26 cellular contexts compared by ENCODE assay signal in genomic region chr12:6457220-6457945, GRCh38. TPM values are rescaled to one million over a fixed set of nuclear protein-coding genes. Genes with fewer than 3 reads are reported as not detected.
DNase-seq lines count a peak whose midpoint lies in the region; ATAC-seq and TF ChIP-seq lines count a peak whose summit lies in the region.
"Had no signal": no experiment of that assay in that cellular context is flagged by ENCODE, and none has a peak within 500 bp of the region (broad histone marks: within the 10 kb centered on the region; RNA-seq: fewer than 3 reads in every experiment).

No MANE protein-coding gene starts in this region.

- H3K9ac ChIP-seq in DND-41 (ENCODE audit: low read depth, low read length), result no peak overlapping the region
- H3K9ac ChIP-seq: GM23248, SK-N-SH had no signal

- H3K36me3 ChIP-seq in DND-41 (ENCODE audit: insufficient read depth, low read length), result peaks cover 70% of the 10 kb centered on the region

- H3K4me2 ChIP-seq in DND-41 (ENCODE audit: insufficient read depth, low read length), result no peak overlapping the region
- H3K4me2 ChIP-seq: A549, SK-N-SH had no signal

- peaks cover 12% of the 10 kb centered on the region for H3K79me2 ChIP-seq in DND-41 (ENCODE audit: insufficient read depth, low read length)

- H4K20me1 ChIP-seq in DND-41 (ENCODE audit: insufficient read depth, low read length), result no peaks in the 10 kb centered on the region

- no peak overlapping the region for H2AFZ ChIP-seq in DND-41 (ENCODE audit: low read depth, low read length)
- H2AFZ ChIP-seq: GM23248 had no signal

- H3K27me3 ChIP-seq in DND-41 (ENCODE audit: insufficient read depth, low read length, poor library complexity), result no peaks in the 10 kb centered on the region
- H3K27me3 ChIP-seq: ascending aorta, pancreas had no signal

- ATAC-seq in DND-41 (ENCODE audit: insufficient read depth, low read depth), result no peak
- ATAC-seq in naive thymus-derived CD8-positive, alpha-beta T cell, result no peak
- no peak for ATAC-seq in HG03108 (IDR thresholded peaks at IDR 0.05; ENCODE audit: unreplicated experiment)
- ATAC-seq: left lobe of liver, mucosa of descending colon, Panc1, pancreas had no signal

- H3K9me3 ChIP-seq in DND-41 (ENCODE audit: insufficient read depth, low read length, severe bottlenecking), result no peaks in the 10 kb centered on the region
- H3K9me3 ChIP-seq: A549, ascending aorta, mucosa of descending colon, pancreas, SK-N-SH had no signal

- POLR2A ChIA-PET in naive thymus-derived CD8-positive, alpha-beta T cell (lab: Charles Lee), result interaction anchor here (0.9 to 25.3 kb wide), 7 partner anchors 8 to 131 kb away, joined by 3 to 1074 read pairs (median 5); partner anchors contain the start of genes CD27, TAPBPL and VAMP1

- peak overlapping the region; percentile 24 for H3K4me3 Mint-ChIP-seq in activated CD4-positive, alpha-beta T cell treated with anti-CD3 and anti-CD28 coated beads, Interleukin-2, amount 10 ng/mL, durations not matched to agents 24 days and 14 days
- peak overlapping the region; percentile 8 for H3K4me3 Mint-ChIP-seq in activated T-helper 1 cell treated with anti-CD3 and anti-CD28 coated beads, Interleukin-12 subunit alpha, Interleukin-12 subunit beta, Interleukin-2, Interleukin-4 antibody, amounts not matched to agents 30 ng/mL and 10 ng/mL and 1 ng/mL, durations not matched to agents 14 hours and 24 hours and 36 hours
- peak overlapping the region in 6 of 10 donors; percentile 22 to 42 (median 35) for H3K4me3 Mint-ChIP-seq in naive thymus-derived CD8-positive, alpha-beta T cell
- H3K4me3 Mint-ChIP-seq: type B pancreatic cell had no signal

- no peak for DNase-seq in activated CD4-positive, alpha-beta T cell treated with anti-CD3 and anti-CD28 coated beads, Interleukin-2, amount 10 ng/mL, durations not matched to agents 24 days and 14 days
- DNase-seq in activated CD4-positive, alpha-beta T cell treated with anti-CD3 and anti-CD28 coated beads, Interleukin-2, amount 50 U/mL, for 48 hours, result no peak
- no peak for DNase-seq in DND-41
- DNase-seq in activated T-helper 1 cell treated with anti-CD3 and anti-CD28 coated beads, Interleukin-12 subunit alpha, Interleukin-12 subunit beta, Interleukin-2, Interleukin-4 antibody, amounts not matched to agents 30 ng/mL and 10 ng/mL and 1 ng/mL, durations not matched to agents 14 hours and 24 hours and 36 hours (ENCODE audit: low spot score), result no peak
- DNase-seq in naive thymus-derived CD8-positive, alpha-beta T cell, result no peak
- no peak for DNase-seq in ureter (ENCODE audit: low spot score)
- no peak for DNase-seq in NCI-H524 (lab: John Stamatoyannopoulos, UW)
- DNase-seq: EL; foreskin melanocyte; GM23248; KG1; mucosa of descending colon; NCI-H1092; NCI-H774; pancreas; SK-N-SH; stimulated activated CD4-positive, alpha-beta T cell treated with anti-CD3 and anti-CD28 coated beads, Interleukin-4, amount 100 ng/mL, for 4 hours had no signal

- H3K27ac Mint-ChIP-seq in activated CD4-positive, alpha-beta T cell treated with anti-CD3 and anti-CD28 coated beads, Interleukin-2, amount 10 ng/mL, durations not matched to agents 24 days and 14 days, result peak overlapping the region; percentile 69
- H3K27ac Mint-ChIP-seq in activated T-helper 1 cell treated with anti-CD3 and anti-CD28 coated beads, Interleukin-12 subunit alpha, Interleukin-12 subunit beta, Interleukin-2, Interleukin-4 antibody, amounts not matched to agents 30 ng/mL and 10 ng/mL and 1 ng/mL, durations not matched to agents 14 hours and 24 hours and 36 hours, result peak overlapping the region; percentile 72
- peak overlapping the region; percentile 83 to 95 (median 86) for H3K27ac Mint-ChIP-seq in naive thymus-derived CD8-positive, alpha-beta T cell
- H3K27ac Mint-ChIP-seq: type B pancreatic cell had no signal

- TF ChIP-seq CTCF in DND-41 (IDR thresholded peaks at IDR 0.05; ENCODE audit: borderline replicate concordance, extremely low read depth, low read length, poor library complexity, severe bottlenecking), result no peak

- intact Hi-C loops in activated CD4-positive, alpha-beta T cell treated with anti-CD3 and anti-CD28 coated beads, Interleukin-2, amount 10 ng/mL, durations not matched to agents 24 days and 14 days (cut with micrococcal nuclease), result no loop called here
- intact Hi-C loops in activated T-helper 1 cell treated with anti-CD3 and anti-CD28 coated beads, Interleukin-12 subunit alpha, Interleukin-12 subunit beta, Interleukin-2, Interleukin-4 antibody, amounts not matched to agents 30 ng/mL and 10 ng/mL and 1 ng/mL, durations not matched to agents 14 hours and 24 hours and 36 hours (cut with micrococcal nuclease), result no loop called here

- peaks cover 86% of the 10 kb centered on the region for H3K36me3 Mint-ChIP-seq in activated CD4-positive, alpha-beta T cell treated with anti-CD3 and anti-CD28 coated beads, Interleukin-2, amount 10 ng/mL, durations not matched to agents 24 days and 14 days (ENCODE audit: low read depth)
- H3K36me3 Mint-ChIP-seq in activated T-helper 1 cell treated with anti-CD3 and anti-CD28 coated beads, Interleukin-12 subunit alpha, Interleukin-12 subunit beta, Interleukin-2, Interleukin-4 antibody, amounts not matched to agents 30 ng/mL and 10 ng/mL and 1 ng/mL, durations not matched to agents 14 hours and 24 hours and 36 hours (ENCODE audit: low read depth), result peaks cover 73% of the 10 kb centered on the region
- H3K36me3 Mint-ChIP-seq in naive thymus-derived CD8-positive, alpha-beta T cell, result peaks cover 18 to 89% (median 45%) of the 10 kb centered on the region in 3 donors

- H3K4me1 Mint-ChIP-seq in activated CD4-positive, alpha-beta T cell treated with anti-CD3 and anti-CD28 coated beads, Interleukin-2, amount 10 ng/mL, durations not matched to agents 24 days and 14 days, result peaks cover 67% of the 10 kb centered on the region
- H3K4me1 Mint-ChIP-seq in activated T-helper 1 cell treated with anti-CD3 and anti-CD28 coated beads, Interleukin-12 subunit alpha, Interleukin-12 subunit beta, Interleukin-2, Interleukin-4 antibody, amounts not matched to agents 30 ng/mL and 10 ng/mL and 1 ng/mL, durations not matched to agents 14 hours and 24 hours and 36 hours (ENCODE audit: low read depth), result peaks cover 71% of the 10 kb centered on the region
- H3K4me1 Mint-ChIP-seq in naive thymus-derived CD8-positive, alpha-beta T cell, result peaks cover 47 to 90% (median 81%) of the 10 kb centered on the region in 4 donors

- H3K4me3 ChIP-seq in DND-41 (ENCODE audit: low read depth in 1 of 2, low read length in 2 of 2), result no peak overlapping the region
- H3K4me3 ChIP-seq: A549, ascending aorta, GM23248, mucosa of descending colon, pancreas had no signal

- H3K4me1 ChIP-seq in DND-41 (ENCODE audit: insufficient read depth, low read length), result peaks cover 40% of the 10 kb centered on the region

- no peaks in the 10 kb centered on the region for H3K9me3 Mint-ChIP-seq in activated CD4-positive, alpha-beta T cell treated with anti-CD3 and anti-CD28 coated beads, Interleukin-2, amount 10 ng/mL, durations not matched to agents 24 days and 14 days
- no peaks in the 10 kb centered on the region for H3K9me3 Mint-ChIP-seq in activated T-helper 1 cell treated with anti-CD3 and anti-CD28 coated beads, Interleukin-12 subunit alpha, Interleukin-12 subunit beta, Interleukin-2, Interleukin-4 antibody, amounts not matched to agents 30 ng/mL and 10 ng/mL and 1 ng/mL, durations not matched to agents 14 hours and 24 hours and 36 hours
- H3K9me3 Mint-ChIP-seq in naive thymus-derived CD8-positive, alpha-beta T cell, result no peaks in the 10 kb centered on the region
- H3K9me3 Mint-ChIP-seq: type B pancreatic cell had no signal

- no peaks in the 10 kb centered on the region for H3K27me3 Mint-ChIP-seq in activated CD4-positive, alpha-beta T cell treated with anti-CD3 and anti-CD28 coated beads, Interleukin-2, amount 10 ng/mL, durations not matched to agents 24 days and 14 days
- H3K27me3 Mint-ChIP-seq in activated T-helper 1 cell treated with anti-CD3 and anti-CD28 coated beads, Interleukin-12 subunit alpha, Interleukin-12 subunit beta, Interleukin-2, Interleukin-4 antibody, amounts not matched to agents 30 ng/mL and 10 ng/mL and 1 ng/mL, durations not matched to agents 14 hours and 24 hours and 36 hours (ENCODE audit: insufficient read depth), result no peaks in the 10 kb centered on the region
- no peaks in the 10 kb centered on the region for H3K27me3 Mint-ChIP-seq in naive thymus-derived CD8-positive, alpha-beta T cell
- H3K27me3 Mint-ChIP-seq: type B pancreatic cell had no signal

- peak overlapping the region; percentile 22; the same call in 1 of the 2 replicates for H3K27ac ChIP-seq in DND-41 (ENCODE audit: low read length)
- H3K27ac ChIP-seq: A549, ascending aorta, GM23248, HL-60, pancreas, VCaP had no signal

RNA-seq across cellular contexts. Expression of gene TAPBPL, which starts 5.5 kb away (rescaled TPM):
- 31.9 and 33.0 TPM in 2 replicates for total RNA-seq in activated CD4-positive, alpha-beta T cell treated with anti-CD3 and anti-CD28 coated beads, Interleukin-2, amount 10 ng/mL, durations not matched to agents 24 days and 14 days
- 34.1 and 34.3 TPM in 2 replicates for total RNA-seq in activated T-helper 1 cell treated with anti-CD3 and anti-CD28 coated beads, Interleukin-12 subunit alpha, Interleukin-12 subunit beta, Interleukin-2, Interleukin-4 antibody, amounts not matched to agents 30 ng/mL and 10 ng/mL and 1 ng/mL, durations not matched to agents 14 hours and 24 hours and 36 hours
- 10 to 100 TPM; 42.5 to 45.4 TPM for total RNA-seq in naive thymus-derived CD8-positive, alpha-beta T cell
- 100 to 1,000 TPM in 2 of 3 donors, 10 to 100 TPM in 1; 46.0 to 126 (median 106) TPM for polyA plus RNA-seq in naive thymus-derived CD8-positive, alpha-beta T cell
- 52.3 TPM for total RNA-seq in ureter

RNA-seq across cellular contexts. Expression of gene CD27, which starts 12.6 kb away (rescaled TPM):
- total RNA-seq in activated CD4-positive, alpha-beta T cell treated with anti-CD3 and anti-CD28 coated beads, Interleukin-2, amount 10 ng/mL, durations not matched to agents 24 days and 14 days, result 74.0 and 77.7 TPM in 2 replicates
- 82.1 and 82.3 TPM in 2 replicates for total RNA-seq in activated T-helper 1 cell treated with anti-CD3 and anti-CD28 coated beads, Interleukin-12 subunit alpha, Interleukin-12 subunit beta, Interleukin-2, Interleukin-4 antibody, amounts not matched to agents 30 ng/mL and 10 ng/mL and 1 ng/mL, durations not matched to agents 14 hours and 24 hours and 36 hours
- 100 to 1,000 TPM; 149 to 150 TPM for total RNA-seq in naive thymus-derived CD8-positive, alpha-beta T cell
- polyA plus RNA-seq in naive thymus-derived CD8-positive, alpha-beta T cell, result 100 to 1,000 TPM; 391 to 632 (median 577) TPM
- total RNA-seq in ureter, result 2.6 TPM
- total RNA-seq: ascending aorta, GM23248, skeletal muscle tissue had no signal
- polyA plus RNA-seq: A549, SK-N-SH had no signal

RNA-seq across cellular contexts. Expression of gene VAMP1, which starts 13.1 kb away (rescaled TPM):
- 50.0 and 51.2 TPM in 2 replicates for total RNA-seq in activated CD4-positive, alpha-beta T cell treated with anti-CD3 and anti-CD28 coated beads, Interleukin-2, amount 10 ng/mL, durations not matched to agents 24 days and 14 days
- 49.7 and 52.8 TPM in 2 replicates for total RNA-seq in activated T-helper 1 cell treated with anti-CD3 and anti-CD28 coated beads, Interleukin-12 subunit alpha, Interleukin-12 subunit beta, Interleukin-2, Interleukin-4 antibody, amounts not matched to agents 30 ng/mL and 10 ng/mL and 1 ng/mL, durations not matched to agents 14 hours and 24 hours and 36 hours
- 10 to 100 TPM; 91.4 to 92.6 TPM for total RNA-seq in naive thymus-derived CD8-positive, alpha-beta T cell
- 10 to 100 TPM in 2 of 3 donors, 1 to 10 TPM in 1; 9.7 to 13.6 (median 10.9) TPM for polyA plus RNA-seq in naive thymus-derived CD8-positive, alpha-beta T cell
- 16.0 TPM for total RNA-seq in ureter

RNA-seq across cellular contexts. Expression of gene MRPL51, which starts 35.7 kb away (rescaled TPM):
- total RNA-seq in activated CD4-positive, alpha-beta T cell treated with anti-CD3 and anti-CD28 coated beads, Interleukin-2, amount 10 ng/mL, durations not matched to agents 24 days and 14 days, result 277 and 280 TPM in 2 replicates
- 250 and 258 TPM in 2 replicates for total RNA-seq in activated T-helper 1 cell treated with anti-CD3 and anti-CD28 coated beads, Interleukin-12 subunit alpha, Interleukin-12 subunit beta, Interleukin-2, Interleukin-4 antibody, amounts not matched to agents 30 ng/mL and 10 ng/mL and 1 ng/mL, durations not matched to agents 14 hours and 24 hours and 36 hours
- 10 to 100 TPM; 71.6 to 77.3 TPM for total RNA-seq in naive thymus-derived CD8-positive, alpha-beta T cell
- polyA plus RNA-seq in naive thymus-derived CD8-positive, alpha-beta T cell, result 100 to 1,000 TPM; 220 to 230 (median 224) TPM
- 150 TPM for total RNA-seq in ureter

RNA-seq across cellular contexts. Expression of gene NCAPD2, which starts 36.5 kb away (rescaled TPM):
- total RNA-seq in activated CD4-positive, alpha-beta T cell treated with anti-CD3 and anti-CD28 coated beads, Interleukin-2, amount 10 ng/mL, durations not matched to agents 24 days and 14 days, result 104 and 106 TPM in 2 replicates
- total RNA-seq in activated T-helper 1 cell treated with anti-CD3 and anti-CD28 coated beads, Interleukin-12 subunit alpha, Interleukin-12 subunit beta, Interleukin-2, Interleukin-4 antibody, amounts not matched to agents 30 ng/mL and 10 ng/mL and 1 ng/mL, durations not matched to agents 14 hours and 24 hours and 36 hours, result 91.6 and 93.4 TPM in 2 replicates
- 10 to 100 TPM; 40.4 to 46.3 TPM for total RNA-seq in naive thymus-derived CD8-positive, alpha-beta T cell
- 10 to 100 TPM; 24.7 to 45.3 (median 28.1) TPM for polyA plus RNA-seq in naive thymus-derived CD8-positive, alpha-beta T cell
- 24.0 TPM for total RNA-seq in ureter

Comparison
In these comparisons a context has a peak if more than half of its experiments do, and no peak if none do; other contexts are left out.
1. RNA of gene CD27, which starts 12.6 kb away (total RNA-seq): 149 to 150 TPM in naive thymus-derived CD8-positive, alpha-beta T cell, 82.1 to 82.3 TPM in activated T-helper 1 cell treated with anti-CD3 and anti-CD28 coated beads, Interleukin-12 subunit alpha, Interleukin-12 subunit beta, Interleukin-2, Interleukin-4 antibody, amounts not matched to agents 30 ng/mL and 10 ng/mL and 1 ng/mL, durations not matched to agents 14 hours and 24 hours and 36 hours and 74.0 to 77.7 TPM in activated CD4-positive, alpha-beta T cell treated with anti-CD3 and anti-CD28 coated beads, Interleukin-2, amount 10 ng/mL, durations not matched to agents 24 days and 14 days; 2.6 TPM in ureter (single experiment); every median in the first group is over 10 times any median in the second.
2. Peak in every context shown above with its lines, with median percentiles within 50 percentile points of each other: H3K27ac Mint-ChIP-seq and H3K4me3 Mint-ChIP-seq.